1 cellular context compared by ENCODE assay signal in genomic region chr15:90872481-90873184, GRCh38.
TF ChIP-seq lines count a peak whose summit lies in the region.

No MANE protein-coding gene starts in this region.

TF ChIP-seq in H1, 55 proteins besides CTCF, POLR2A, EP300 and RAD21:
- TF ChIP-seq CREB1 (IDR thresholded peaks at IDR 0.05) (no peak), SIX5 (IDR thresholded peaks at IDR 0.05; ENCODE audit: low read depth, low read length) (no peak), SIRT6 (IDR thresholded peaks at IDR 0.05; ENCODE audit: low read length) (no peak), E2F6 (IDR thresholded peaks at IDR 0.05) (no peak), CHD2 (IDR thresholded peaks at IDR 0.05; ENCODE audit: low read length) (no peak), TBP (IDR thresholded peaks at IDR 0.05; ENCODE audit: low read depth, low read length) (no peak), ZNF274 (IDR thresholded peaks at IDR 0.05; ENCODE audit: borderline replicate concordance, extremely low read depth, low read length) (no peak), RBBP5 (IDR thresholded peaks at IDR 0.05; ENCODE audit: borderline replicate concordance, low read depth, low read length) (no peak), HDAC2 (IDR thresholded peaks at IDR 0.05; ENCODE audit: borderline replicate concordance in 1 of 2, low read depth in 2 of 2, low read length in 2 of 2) (no peak), SP2 (IDR thresholded peaks at IDR 0.05; ENCODE audit: low read length) (no peak), NRF1 (IDR thresholded peaks at IDR 0.05; ENCODE audit: low read depth, low read length) (no peak), CHD7 (IDR thresholded peaks at IDR 0.05; ENCODE audit: insufficient replicate concordance, low read length) (no peak), SP1 (IDR thresholded peaks at IDR 0.05; ENCODE audit: low read depth, low read length) (no peak), RXRA (IDR thresholded peaks at IDR 0.05; ENCODE audit: insufficient read depth, low read depth, low read length) (no peak), GABPA (IDR thresholded peaks at IDR 0.05; ENCODE audit: borderline replicate concordance, insufficient read depth, low read length) (no peak), ASH2L (IDR thresholded peaks at IDR 0.05; ENCODE audit: low read length) (no peak), SIN3A (conservative IDR thresholded peaks at IDR 0.05 in 1 of 2, IDR thresholded peaks at IDR 0.05 in 1 of 2; ENCODE audit: low read depth in 1 of 2, low read length in 2 of 2) (no peak; a peak in 1 of 4 replicates), SAP30 (IDR thresholded peaks at IDR 0.05; ENCODE audit: insufficient read depth, insufficient replicate concordance, low read length) (no peak)
